ENCODE assay signal across 35 cellular contexts in genomic region chr2:124032799-124033198, GRCh38. TPM values are rescaled to one million over a fixed set of nuclear protein-coding genes. Genes with fewer than 3 reads are reported as not detected.
"Had no signal": no experiment of that assay in that cellular context is flagged by ENCODE, and none has a peak within 500 bp of the region (broad histone marks: within the 10 kb centered on the region; RNA-seq: fewer than 3 reads in every experiment).

No MANE protein-coding gene starts in this region.

- H3K4me1 ChIP-seq: adrenal gland, ascending aorta, body of pancreas, breast epithelium had no signal

- H3K9me3 ChIP-seq: adrenal gland, ascending aorta, body of pancreas, breast epithelium had no signal

- H3K27me3 ChIP-seq: adrenal gland, ascending aorta, body of pancreas, brain microvascular endothelial cell, breast epithelium, cardiac muscle cell had no signal

- H3K27ac ChIP-seq: adrenal gland, ascending aorta, body of pancreas, brain microvascular endothelial cell, breast epithelium, cardiac muscle cell had no signal

- H3K36me3 ChIP-seq: adrenal gland, ascending aorta, brain microvascular endothelial cell, breast epithelium, cardiac muscle cell had no signal

- H3K4me3 ChIP-seq: adrenal gland, ascending aorta, body of pancreas, breast epithelium, cardiac muscle cell had no signal

- ATAC-seq: activated naive CD4-positive, alpha-beta T cell treated with anti-CD3 and anti-CD28 coated beads, Interleukin-2, amount 50 U/mL, for 72 hours; activated naive CD8-positive, alpha-beta T cell treated with anti-CD3 and anti-CD28 coated beads, Interleukin-2, amount 50 U/mL, for 24 hours; activated T-cell treated with anti-CD3 and anti-CD28 coated beads, Interleukin-2, amount 50 U/mL, for 4 hours; activated T-cell treated with anti-CD3 and anti-CD28 coated beads, Interleukin-2, amount 50 U/mL, for 72 hours; activated T-helper 17 cell treated with anti-CD3 and anti-CD28 coated beads, Interleukin-2, amount 50 U/mL, for 72 hours; body of pancreas had no signal

- DNase-seq: activated effector memory CD4-positive, alpha-beta T cell treated with anti-CD3 and anti-CD28 coated beads, Interleukin-2, amount 50 U/mL, for 16 hours; activated effector memory CD4-positive, alpha-beta T cell treated with Interleukin-2 at 50 U/mL for 16 hours; activated gamma-delta T cell; activated gamma-delta T cell treated with Interleukin-2 at 50 U/mL for 16 hours; activated naive CD4-positive, alpha-beta T cell; activated naive CD4-positive, alpha-beta T cell treated with anti-CD3 and anti-CD28 coated beads for 36 hours; activated naive CD4-positive, alpha-beta T cell treated with anti-CD3 and anti-CD28 coated beads, Interleukin-2, amount 10 ng/mL, durations not matched to agents 7 days and 5 days; activated naive CD4-positive, alpha-beta T cell treated with anti-CD3 and anti-CD28 coated beads, Interleukin-2, amount 50 U/mL, for 16 hours; activated naive CD8-positive, alpha-beta T cell treated with anti-CD3 and anti-CD28 coated beads for 36 hours; activated naive CD8-positive, alpha-beta T cell treated with anti-CD3 and anti-CD28 coated beads, Interleukin-2, amount 10 ng/mL, durations not matched to agents 7 days and 5 days; activated naive CD8-positive, alpha-beta T cell treated with anti-CD3 and anti-CD28 coated beads, Interleukin-2, amount 50 U/mL, for 24 hours; activated T-cell treated with anti-CD3 and anti-CD28 coated beads, Interleukin-2, amount 50 U/mL, for 24 hours; activated T-cell treated with anti-CD3 and anti-CD28 coated beads, Interleukin-2, amount 50 U/mL, for 4 hours; activated T-cell treated with anti-CD3 and anti-CD28 coated beads, Interleukin-2, amount 50 U/mL, for 48 hours; activated T-cell treated with anti-CD3 and anti-CD28 coated beads, Interleukin-2, amount 50 U/mL, for 72 hours; adrenal gland; amniotic stem cell; amygdala; anterior cingulate cortex; aorta; body of pancreas; brain microvascular endothelial cell; caudate nucleus; central memory CD4-positive, alpha-beta T cell; cerebellar nuclear complex had no signal

RNA-seq across cellular contexts. Expression of gene CNTNAP5, which starts 7.7 kb away (rescaled TPM):
- total RNA-seq: activated naive CD4-positive, alpha-beta T cell treated with anti-CD3 and anti-CD28 coated beads for 36 hours; activated naive CD4-positive, alpha-beta T cell treated with anti-CD3 and anti-CD28 coated beads, Interleukin-2, amount 50 U/mL, for 72 hours; activated naive CD8-positive, alpha-beta T cell treated with anti-CD3 and anti-CD28 coated beads for 36 hours; activated naive CD8-positive, alpha-beta T cell treated with anti-CD3 and anti-CD28 coated beads, Interleukin-2, amount 10 ng/mL, durations not matched to agents 7 days and 5 days; activated T-cell treated with anti-CD3 and anti-CD28 coated beads, Interleukin-2, amount 50 U/mL, for 4 hours; activated T-cell treated with anti-CD3 and anti-CD28 coated beads, Interleukin-2, amount 50 U/mL, for 72 hours; activated T-helper 1 cell treated with anti-CD3 and anti-CD28 coated beads, Interleukin-12 subunit alpha, Interleukin-12 subunit beta, Interleukin-2, Interleukin-4 antibody, amounts not matched to agents 30 ng/mL and 10 ng/mL and 1 ng/mL, durations not matched to agents 14 hours and 24 hours and 36 hours; activated T-helper 17 cell treated with anti-CD3 and anti-CD28 coated beads, Interleukin-2, amount 50 U/mL, for 72 hours; activated T-helper 2 cell treated with anti-CD3 and anti-CD28 coated beads, Interferon-gamma antibody, Interleukin-2, Interleukin-4, amounts not matched to agents 10 μg/mL and 5 μg/mL and 100 μg/mL, durations not matched to agents 14 hours and 24 hours and 36 hours; aorta; ascending aorta; bronchial epithelial cell; cardiac septum; chondrocyte had no signal
- polyA plus RNA-seq: aorta, cardiac muscle cell had no signal
